Comparison of ENCODE assay signal across 1 cellular context in the genomic region with DNA sequence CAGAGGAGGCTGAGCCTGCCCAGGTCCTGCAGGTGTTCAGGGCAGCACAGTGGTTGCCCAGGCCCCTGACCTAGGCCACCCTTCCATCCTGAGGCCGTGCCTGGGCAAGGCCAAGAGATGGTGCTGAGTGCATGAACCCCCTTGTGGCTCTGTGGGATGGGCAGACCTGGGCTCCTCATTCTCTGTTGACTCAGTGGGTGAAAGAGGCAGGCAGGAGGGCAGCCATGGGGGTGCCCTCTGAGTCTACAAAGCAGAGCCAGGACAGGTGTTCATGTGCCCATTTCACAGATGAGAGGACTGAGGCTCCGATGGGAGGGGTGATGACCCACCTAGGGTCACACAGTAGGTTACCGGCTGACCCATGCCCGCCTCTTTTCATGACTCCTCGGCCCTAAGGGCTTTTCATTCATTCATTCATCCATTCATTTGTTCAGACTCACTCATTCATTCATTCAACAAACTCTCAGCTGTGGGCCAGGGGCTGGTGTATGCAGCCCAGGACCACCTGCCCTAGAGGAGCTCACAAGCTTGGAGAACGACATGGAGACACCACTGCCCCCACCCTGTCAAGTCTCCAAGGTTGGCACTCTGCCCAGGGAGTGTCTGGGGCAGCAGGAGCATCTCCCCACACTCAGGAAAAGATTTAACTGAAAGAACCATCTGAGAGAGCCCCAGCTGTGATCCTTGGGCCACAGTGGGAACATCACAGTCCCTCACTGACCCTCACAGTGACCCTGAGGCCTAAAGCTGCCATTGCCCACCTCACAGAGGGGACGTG.
TF ChIP-seq lines count a peak whose summit lies in the region.

No MANE protein-coding gene starts in this region.

TF ChIP-seq in K562, 482 proteins besides CTCF, POLR2A, EP300 and RAD21 (continued from another document and continues in another):
- TF ChIP-seq, protein P1, sequence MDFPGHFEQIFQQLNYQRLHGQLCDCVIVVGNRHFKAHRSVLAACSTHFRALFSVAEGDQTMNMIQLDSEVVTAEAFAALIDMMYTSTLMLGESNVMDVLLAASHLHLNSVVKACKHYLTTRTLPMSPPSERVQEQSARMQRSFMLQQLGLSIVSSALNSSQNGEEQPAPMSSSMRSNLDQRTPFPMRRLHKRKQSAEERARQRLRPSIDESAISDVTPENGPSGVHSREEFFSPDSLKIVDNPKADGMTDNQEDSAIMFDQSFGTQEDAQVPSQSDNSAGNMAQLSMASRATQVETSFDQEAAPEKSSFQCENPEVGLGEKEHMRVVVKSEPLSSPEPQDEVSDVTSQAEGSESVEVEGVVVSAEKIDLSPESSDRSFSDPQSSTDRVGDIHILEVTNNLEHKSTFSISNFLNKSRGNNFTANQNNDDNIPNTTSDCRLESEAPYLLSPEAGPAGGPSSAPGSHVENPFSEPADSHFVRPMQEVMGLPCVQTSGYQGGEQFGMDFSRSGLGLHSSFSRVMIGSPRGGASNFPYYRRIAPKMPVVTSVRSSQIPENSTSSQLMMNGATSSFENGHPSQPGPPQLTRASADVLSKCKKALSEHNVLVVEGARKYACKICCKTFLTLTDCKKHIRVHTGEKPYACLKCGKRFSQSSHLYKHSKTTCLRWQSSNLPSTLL (IDR thresholded peaks at IDR 0.05), result no peak
- TF ChIP-seq SNRNP70 (optimal IDR thresholded peaks at IDR 0.05; ENCODE audit: low read depth, low read length) (no peak), ZBED1 (IDR thresholded peaks at IDR 0.05) (no peak), HCFC1 (IDR thresholded peaks at IDR 0.05; ENCODE audit: low read depth, low read length) (no peak), TFE3 (CRISPR knock-in tag; IDR thresholded peaks at IDR 0.05) (no peak), TEAD2 (tag; IDR thresholded peaks at IDR 0.05) (no peak), ZNF445 (CRISPR knock-in tag; IDR thresholded peaks at IDR 0.05; ENCODE audit: low read depth) (no peak), BCOR (IDR thresholded peaks at IDR 0.05) (peak; percentile 100), NEUROD1 (IDR thresholded peaks at IDR 0.05; ENCODE audit: borderline replicate concordance, low read depth, low read length, partially characterized antibody) (peak; percentile 25), RFX7 (CRISPR knock-in tag; IDR thresholded peaks at IDR 0.05) (no peak), THRAP3 (IDR thresholded peaks at IDR 0.05; ENCODE audit: borderline replicate concordance) (no peak), PHF21A (IDR thresholded peaks at IDR 0.05; ENCODE audit: borderline replicate concordance, low read depth) (no peak), JUNB (CRISPR knock-in tag; conservative IDR thresholded peaks at IDR 0.05) (no peak), PHF20 (IDR thresholded peaks at IDR 0.05; ENCODE audit: partially characterized antibody) (peak; percentile 82), ELF4 (CRISPR knock-in tag; IDR thresholded peaks at IDR 0.05) (no peak), ZNF41 (CRISPR knock-in tag; conservative IDR thresholded peaks at IDR 0.05) (no peak), ZFP36 (IDR thresholded peaks at IDR 0.05; ENCODE audit: low read depth, low read length, partially characterized antibody) (peak; percentile 38), MCM7 (IDR thresholded peaks at IDR 0.05) (no peak), ZNF76 (CRISPR knock-in tag; IDR thresholded peaks at IDR 0.05; ENCODE audit: borderline replicate concordance) (no peak)
- TF ChIP-seq, protein P2, sequence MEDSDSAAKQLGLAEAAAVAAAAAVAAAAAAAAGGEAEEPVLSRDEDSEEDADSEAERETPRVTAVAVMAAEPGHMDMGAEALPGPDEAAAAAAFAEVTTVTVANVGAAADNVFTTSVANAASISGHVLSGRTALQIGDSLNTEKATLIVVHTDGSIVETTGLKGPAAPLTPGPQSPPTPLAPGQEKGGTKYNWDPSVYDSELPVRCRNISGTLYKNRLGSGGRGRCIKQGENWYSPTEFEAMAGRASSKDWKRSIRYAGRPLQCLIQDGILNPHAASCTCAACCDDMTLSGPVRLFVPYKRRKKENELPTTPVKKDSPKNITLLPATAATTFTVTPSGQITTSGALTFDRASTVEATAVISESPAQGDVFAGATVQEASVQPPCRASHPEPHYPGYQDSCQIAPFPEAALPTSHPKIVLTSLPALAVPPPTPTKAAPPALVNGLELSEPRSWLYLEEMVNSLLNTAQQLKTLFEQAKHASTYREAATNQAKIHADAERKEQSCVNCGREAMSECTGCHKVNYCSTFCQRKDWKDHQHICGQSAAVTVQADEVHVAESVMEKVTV (CRISPR knock-in tag; IDR thresholded peaks at IDR 0.05), result no peak
- TF ChIP-seq, protein P3, sequence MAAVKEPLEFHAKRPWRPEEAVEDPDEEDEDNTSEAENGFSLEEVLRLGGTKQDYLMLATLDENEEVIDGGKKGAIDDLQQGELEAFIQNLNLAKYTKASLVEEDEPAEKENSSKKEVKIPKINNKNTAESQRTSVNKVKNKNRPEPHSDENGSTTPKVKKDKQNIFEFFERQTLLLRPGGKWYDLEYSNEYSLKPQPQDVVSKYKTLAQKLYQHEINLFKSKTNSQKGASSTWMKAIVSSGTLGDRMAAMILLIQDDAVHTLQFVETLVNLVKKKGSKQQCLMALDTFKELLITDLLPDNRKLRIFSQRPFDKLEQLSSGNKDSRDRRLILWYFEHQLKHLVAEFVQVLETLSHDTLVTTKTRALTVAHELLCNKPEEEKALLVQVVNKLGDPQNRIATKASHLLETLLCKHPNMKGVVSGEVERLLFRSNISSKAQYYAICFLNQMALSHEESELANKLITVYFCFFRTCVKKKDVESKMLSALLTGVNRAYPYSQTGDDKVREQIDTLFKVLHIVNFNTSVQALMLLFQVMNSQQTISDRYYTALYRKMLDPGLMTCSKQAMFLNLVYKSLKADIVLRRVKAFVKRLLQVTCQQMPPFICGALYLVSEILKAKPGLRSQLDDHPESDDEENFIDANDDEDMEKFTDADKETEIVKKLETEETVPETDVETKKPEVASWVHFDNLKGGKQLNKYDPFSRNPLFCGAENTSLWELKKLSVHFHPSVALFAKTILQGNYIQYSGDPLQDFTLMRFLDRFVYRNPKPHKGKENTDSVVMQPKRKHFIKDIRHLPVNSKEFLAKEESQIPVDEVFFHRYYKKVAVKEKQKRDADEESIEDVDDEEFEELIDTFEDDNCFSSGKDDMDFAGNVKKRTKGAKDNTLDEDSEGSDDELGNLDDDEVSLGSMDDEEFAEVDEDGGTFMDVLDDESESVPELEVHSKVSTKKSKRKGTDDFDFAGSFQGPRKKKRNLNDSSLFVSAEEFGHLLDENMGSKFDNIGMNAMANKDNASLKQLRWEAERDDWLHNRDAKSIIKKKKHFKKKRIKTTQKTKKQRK (IDR thresholded peaks at IDR 0.05; ENCODE audit: borderline replicate concordance, low read depth, low read length), result no peak; the same call in 1 of the 2 replicates
- TF ChIP-seq, protein P4, sequence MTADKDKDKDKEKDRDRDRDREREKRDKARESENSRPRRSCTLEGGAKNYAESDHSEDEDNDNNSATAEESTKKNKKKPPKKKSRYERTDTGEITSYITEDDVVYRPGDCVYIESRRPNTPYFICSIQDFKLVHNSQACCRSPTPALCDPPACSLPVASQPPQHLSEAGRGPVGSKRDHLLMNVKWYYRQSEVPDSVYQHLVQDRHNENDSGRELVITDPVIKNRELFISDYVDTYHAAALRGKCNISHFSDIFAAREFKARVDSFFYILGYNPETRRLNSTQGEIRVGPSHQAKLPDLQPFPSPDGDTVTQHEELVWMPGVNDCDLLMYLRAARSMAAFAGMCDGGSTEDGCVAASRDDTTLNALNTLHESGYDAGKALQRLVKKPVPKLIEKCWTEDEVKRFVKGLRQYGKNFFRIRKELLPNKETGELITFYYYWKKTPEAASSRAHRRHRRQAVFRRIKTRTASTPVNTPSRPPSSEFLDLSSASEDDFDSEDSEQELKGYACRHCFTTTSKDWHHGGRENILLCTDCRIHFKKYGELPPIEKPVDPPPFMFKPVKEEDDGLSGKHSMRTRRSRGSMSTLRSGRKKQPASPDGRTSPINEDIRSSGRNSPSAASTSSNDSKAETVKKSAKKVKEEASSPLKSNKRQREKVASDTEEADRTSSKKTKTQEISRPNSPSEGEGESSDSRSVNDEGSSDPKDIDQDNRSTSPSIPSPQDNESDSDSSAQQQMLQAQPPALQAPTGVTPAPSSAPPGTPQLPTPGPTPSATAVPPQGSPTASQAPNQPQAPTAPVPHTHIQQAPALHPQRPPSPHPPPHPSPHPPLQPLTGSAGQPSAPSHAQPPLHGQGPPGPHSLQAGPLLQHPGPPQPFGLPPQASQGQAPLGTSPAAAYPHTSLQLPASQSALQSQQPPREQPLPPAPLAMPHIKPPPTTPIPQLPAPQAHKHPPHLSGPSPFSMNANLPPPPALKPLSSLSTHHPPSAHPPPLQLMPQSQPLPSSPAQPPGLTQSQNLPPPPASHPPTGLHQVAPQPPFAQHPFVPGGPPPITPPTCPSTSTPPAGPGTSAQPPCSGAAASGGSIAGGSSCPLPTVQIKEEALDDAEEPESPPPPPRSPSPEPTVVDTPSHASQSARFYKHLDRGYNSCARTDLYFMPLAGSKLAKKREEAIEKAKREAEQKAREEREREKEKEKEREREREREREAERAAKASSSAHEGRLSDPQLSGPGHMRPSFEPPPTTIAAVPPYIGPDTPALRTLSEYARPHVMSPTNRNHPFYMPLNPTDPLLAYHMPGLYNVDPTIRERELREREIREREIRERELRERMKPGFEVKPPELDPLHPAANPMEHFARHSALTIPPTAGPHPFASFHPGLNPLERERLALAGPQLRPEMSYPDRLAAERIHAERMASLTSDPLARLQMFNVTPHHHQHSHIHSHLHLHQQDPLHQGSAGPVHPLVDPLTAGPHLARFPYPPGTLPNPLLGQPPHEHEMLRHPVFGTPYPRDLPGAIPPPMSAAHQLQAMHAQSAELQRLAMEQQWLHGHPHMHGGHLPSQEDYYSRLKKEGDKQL (CRISPR knock-in tag; IDR thresholded peaks at IDR 0.05; ENCODE audit: borderline replicate concordance), result no peak
- TF ChIP-seq, protein P5, sequence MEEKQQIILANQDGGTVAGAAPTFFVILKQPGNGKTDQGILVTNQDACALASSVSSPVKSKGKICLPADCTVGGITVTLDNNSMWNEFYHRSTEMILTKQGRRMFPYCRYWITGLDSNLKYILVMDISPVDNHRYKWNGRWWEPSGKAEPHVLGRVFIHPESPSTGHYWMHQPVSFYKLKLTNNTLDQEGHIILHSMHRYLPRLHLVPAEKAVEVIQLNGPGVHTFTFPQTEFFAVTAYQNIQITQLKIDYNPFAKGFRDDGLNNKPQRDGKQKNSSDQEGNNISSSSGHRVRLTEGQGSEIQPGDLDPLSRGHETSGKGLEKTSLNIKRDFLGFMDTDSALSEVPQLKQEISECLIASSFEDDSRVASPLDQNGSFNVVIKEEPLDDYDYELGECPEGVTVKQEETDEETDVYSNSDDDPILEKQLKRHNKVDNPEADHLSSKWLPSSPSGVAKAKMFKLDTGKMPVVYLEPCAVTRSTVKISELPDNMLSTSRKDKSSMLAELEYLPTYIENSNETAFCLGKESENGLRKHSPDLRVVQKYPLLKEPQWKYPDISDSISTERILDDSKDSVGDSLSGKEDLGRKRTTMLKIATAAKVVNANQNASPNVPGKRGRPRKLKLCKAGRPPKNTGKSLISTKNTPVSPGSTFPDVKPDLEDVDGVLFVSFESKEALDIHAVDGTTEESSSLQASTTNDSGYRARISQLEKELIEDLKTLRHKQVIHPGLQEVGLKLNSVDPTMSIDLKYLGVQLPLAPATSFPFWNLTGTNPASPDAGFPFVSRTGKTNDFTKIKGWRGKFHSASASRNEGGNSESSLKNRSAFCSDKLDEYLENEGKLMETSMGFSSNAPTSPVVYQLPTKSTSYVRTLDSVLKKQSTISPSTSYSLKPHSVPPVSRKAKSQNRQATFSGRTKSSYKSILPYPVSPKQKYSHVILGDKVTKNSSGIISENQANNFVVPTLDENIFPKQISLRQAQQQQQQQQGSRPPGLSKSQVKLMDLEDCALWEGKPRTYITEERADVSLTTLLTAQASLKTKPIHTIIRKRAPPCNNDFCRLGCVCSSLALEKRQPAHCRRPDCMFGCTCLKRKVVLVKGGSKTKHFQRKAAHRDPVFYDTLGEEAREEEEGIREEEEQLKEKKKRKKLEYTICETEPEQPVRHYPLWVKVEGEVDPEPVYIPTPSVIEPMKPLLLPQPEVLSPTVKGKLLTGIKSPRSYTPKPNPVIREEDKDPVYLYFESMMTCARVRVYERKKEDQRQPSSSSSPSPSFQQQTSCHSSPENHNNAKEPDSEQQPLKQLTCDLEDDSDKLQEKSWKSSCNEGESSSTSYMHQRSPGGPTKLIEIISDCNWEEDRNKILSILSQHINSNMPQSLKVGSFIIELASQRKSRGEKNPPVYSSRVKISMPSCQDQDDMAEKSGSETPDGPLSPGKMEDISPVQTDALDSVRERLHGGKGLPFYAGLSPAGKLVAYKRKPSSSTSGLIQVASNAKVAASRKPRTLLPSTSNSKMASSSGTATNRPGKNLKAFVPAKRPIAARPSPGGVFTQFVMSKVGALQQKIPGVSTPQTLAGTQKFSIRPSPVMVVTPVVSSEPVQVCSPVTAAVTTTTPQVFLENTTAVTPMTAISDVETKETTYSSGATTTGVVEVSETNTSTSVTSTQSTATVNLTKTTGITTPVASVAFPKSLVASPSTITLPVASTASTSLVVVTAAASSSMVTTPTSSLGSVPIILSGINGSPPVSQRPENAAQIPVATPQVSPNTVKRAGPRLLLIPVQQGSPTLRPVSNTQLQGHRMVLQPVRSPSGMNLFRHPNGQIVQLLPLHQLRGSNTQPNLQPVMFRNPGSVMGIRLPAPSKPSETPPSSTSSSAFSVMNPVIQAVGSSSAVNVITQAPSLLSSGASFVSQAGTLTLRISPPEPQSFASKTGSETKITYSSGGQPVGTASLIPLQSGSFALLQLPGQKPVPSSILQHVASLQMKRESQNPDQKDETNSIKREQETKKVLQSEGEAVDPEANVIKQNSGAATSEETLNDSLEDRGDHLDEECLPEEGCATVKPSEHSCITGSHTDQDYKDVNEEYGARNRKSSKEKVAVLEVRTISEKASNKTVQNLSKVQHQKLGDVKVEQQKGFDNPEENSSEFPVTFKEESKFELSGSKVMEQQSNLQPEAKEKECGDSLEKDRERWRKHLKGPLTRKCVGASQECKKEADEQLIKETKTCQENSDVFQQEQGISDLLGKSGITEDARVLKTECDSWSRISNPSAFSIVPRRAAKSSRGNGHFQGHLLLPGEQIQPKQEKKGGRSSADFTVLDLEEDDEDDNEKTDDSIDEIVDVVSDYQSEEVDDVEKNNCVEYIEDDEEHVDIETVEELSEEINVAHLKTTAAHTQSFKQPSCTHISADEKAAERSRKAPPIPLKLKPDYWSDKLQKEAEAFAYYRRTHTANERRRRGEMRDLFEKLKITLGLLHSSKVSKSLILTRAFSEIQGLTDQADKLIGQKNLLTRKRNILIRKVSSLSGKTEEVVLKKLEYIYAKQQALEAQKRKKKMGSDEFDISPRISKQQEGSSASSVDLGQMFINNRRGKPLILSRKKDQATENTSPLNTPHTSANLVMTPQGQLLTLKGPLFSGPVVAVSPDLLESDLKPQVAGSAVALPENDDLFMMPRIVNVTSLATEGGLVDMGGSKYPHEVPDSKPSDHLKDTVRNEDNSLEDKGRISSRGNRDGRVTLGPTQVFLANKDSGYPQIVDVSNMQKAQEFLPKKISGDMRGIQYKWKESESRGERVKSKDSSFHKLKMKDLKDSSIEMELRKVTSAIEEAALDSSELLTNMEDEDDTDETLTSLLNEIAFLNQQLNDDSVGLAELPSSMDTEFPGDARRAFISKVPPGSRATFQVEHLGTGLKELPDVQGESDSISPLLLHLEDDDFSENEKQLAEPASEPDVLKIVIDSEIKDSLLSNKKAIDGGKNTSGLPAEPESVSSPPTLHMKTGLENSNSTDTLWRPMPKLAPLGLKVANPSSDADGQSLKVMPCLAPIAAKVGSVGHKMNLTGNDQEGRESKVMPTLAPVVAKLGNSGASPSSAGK (IDR thresholded peaks at IDR 0.05), result no peak
